In the genomic region with DNA sequence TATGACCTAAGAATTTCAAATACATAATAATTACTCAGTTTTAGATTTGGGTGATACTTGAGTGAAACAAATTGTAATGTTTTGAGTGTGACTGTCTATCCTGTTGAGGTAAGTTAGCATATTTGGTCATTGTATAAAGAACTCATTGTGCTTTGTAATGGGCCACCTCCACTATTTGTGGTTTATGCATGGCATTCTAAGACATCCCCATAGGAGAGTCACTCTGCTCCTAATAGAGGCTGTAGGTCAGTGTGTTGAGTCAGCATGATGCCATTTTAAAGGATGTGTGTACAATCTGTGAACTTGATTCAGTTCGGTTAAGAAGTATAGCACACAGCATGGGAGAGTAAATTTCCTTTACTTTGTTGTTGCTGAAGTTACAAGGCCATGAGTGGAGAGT, we compare ENCODE assay signal across 28 cellular contexts.
DNase-seq lines count a peak whose midpoint lies in the region; ATAC-seq, FAIRE-seq and TF ChIP-seq lines count a peak whose summit lies in the region.
"Had no signal": no experiment of that assay in that cellular context is flagged by ENCODE, and none has a peak within 500 bp of the region (broad histone marks: within the 10 kb centered on the region; RNA-seq: fewer than 3 reads in every experiment).

No MANE protein-coding gene starts in this region.

- 74% methylated on average over 1 of the region's 1 CpG for WGBS in smooth muscle cell (ENCODE audit: low lambda C conversion rate)

- H3K4me2 ChIP-seq in astrocyte (ENCODE audit: low read length) (peak overlapping the region; percentile 6), smooth muscle cell (no peak overlapping the region)
- H3K4me2 ChIP-seq: A549; BLaER1 treated with 17β-estradiol and CSF1 and Interleukin-3, amounts not matched to agents 10 nM and 100 nM; KMS-11 had no signal

- H3K4me1 ChIP-seq in astrocyte (ENCODE audit: insufficient read depth, low read length) (no peaks in the 10 kb centered on the region), smooth muscle cell (ENCODE audit: low read depth) (no peaks in the 10 kb centered on the region), Peyer's patch (no peaks in the 10 kb centered on the region)
- H3K4me1 ChIP-seq: A549; BLaER1 treated with 17β-estradiol and CSF1 and Interleukin-3, amounts not matched to agents 10 nM and 100 nM had no signal

- no peaks in the 10 kb centered on the region for H3K36me3 ChIP-seq in astrocyte (ENCODE audit: insufficient read depth, low read length)
- no peaks in the 10 kb centered on the region for H3K36me3 ChIP-seq in smooth muscle cell (ENCODE audit: low read depth)
- no peaks in the 10 kb centered on the region for H3K36me3 ChIP-seq in Peyer's patch
- H3K36me3 ChIP-seq: BLaER1 treated with 17β-estradiol and CSF1 and Interleukin-3, amounts not matched to agents 10 nM and 100 nM had no signal

- H3F3A ChIP-seq in smooth muscle cell (ENCODE audit: low read depth), result no peaks in the 10 kb centered on the region

- H3K27me3 ChIP-seq in astrocyte (ENCODE audit: insufficient read depth, low read length), result no peaks in the 10 kb centered on the region
- H3K27me3 ChIP-seq in smooth muscle cell (ENCODE audit: low read depth), result no peaks in the 10 kb centered on the region
- H3K27me3 ChIP-seq in Peyer's patch, result no peaks in the 10 kb centered on the region
- H3K27me3 ChIP-seq: BLaER1 treated with 17β-estradiol and CSF1 and Interleukin-3, amounts not matched to agents 10 nM and 100 nM had no signal

- no peak for TF ChIP-seq CTCF in astrocyte (IDR thresholded peaks at IDR 0.05; ENCODE audit: insufficient read depth, low read depth, low read length)
- no peak for TF ChIP-seq CTCF in fibroblast of pulmonary artery (IDR thresholded peaks at IDR 0.05; ENCODE audit: low read length, missing control alignments)
- TF ChIP-seq CTCF in smooth muscle cell (IDR thresholded peaks at IDR 0.05; ENCODE audit: borderline replicate concordance, insufficient read depth, poor library complexity, severe bottlenecking), result no peak
- no peak for TF ChIP-seq CTCF in Peyer's patch (IDR thresholded peaks at IDR 0.05)

- H3K27me3 Mint-ChIP-seq in astrocyte (ENCODE audit: low read depth, unreplicated experiment), result no peaks in the 10 kb centered on the region
- H3K27me3 Mint-ChIP-seq: CD4-positive, alpha-beta T cell; IgD-negative memory B cell had no signal

- H3K36me3 Mint-ChIP-seq in astrocyte (ENCODE audit: low read depth, unreplicated experiment), result no peaks in the 10 kb centered on the region
- H3K36me3 Mint-ChIP-seq: IgD-negative memory B cell had no signal

- H3K27ac ChIP-seq in astrocyte (ENCODE audit: low read depth, low read length) (no peak overlapping the region), smooth muscle cell (ENCODE audit: low read depth) (peak overlapping the region; percentile 51), Peyer's patch (no peak overlapping the region)
- H3K27ac ChIP-seq: A549; BLaER1 treated with 17β-estradiol and CSF1 and Interleukin-3, amounts not matched to agents 10 nM and 100 nM; KMS-11; SK-N-MC had no signal

- no peaks in the 10 kb centered on the region for H3K9me3 ChIP-seq in astrocyte (ENCODE audit: insufficient read depth, low read depth, low read length)
- no peaks in the 10 kb centered on the region for H3K9me3 ChIP-seq in smooth muscle cell (replicated peaks; ENCODE audit: low read depth)
- peaks cover 0 to 5% (median 0%) of the 10 kb centered on the region in 4 donors for H3K9me3 ChIP-seq in Peyer's patch
- H3K9me3 ChIP-seq: A549 had no signal

- H3K27ac Mint-ChIP-seq in astrocyte (ENCODE audit: unreplicated experiment), result peak overlapping the region; percentile 37
- H3K27ac Mint-ChIP-seq: CD4-positive, alpha-beta T cell; IgD-negative memory B cell had no signal

- FAIRE-seq in astrocyte (lab: Jason Lieb, UNC), result no peak
- FAIRE-seq: A549, G401.6 had no signal

- H3K79me2 ChIP-seq in astrocyte (ENCODE audit: insufficient read depth, low read length) (no peaks in the 10 kb centered on the region), smooth muscle cell (ENCODE audit: low read depth) (no peaks in the 10 kb centered on the region)

- H3K4me3 ChIP-seq in astrocyte (ENCODE audit: insufficient read depth, low read depth, low read length) (no peak overlapping the region), fibroblast of pulmonary artery (replicated peaks; ENCODE audit: low read depth, low read length) (no peak overlapping the region), smooth muscle cell (no peak overlapping the region), Peyer's patch (no peak overlapping the region)
- H3K4me3 ChIP-seq: A549; BLaER1 treated with 17β-estradiol and CSF1 and Interleukin-3, amounts not matched to agents 10 nM and 100 nM; SK-N-MC had no signal

- H3K9me3 Mint-ChIP-seq in astrocyte (ENCODE audit: unreplicated experiment), result peaks cover 6% of the 10 kb centered on the region

- H4K20me1 ChIP-seq in astrocyte (ENCODE audit: insufficient read depth, low read length) (no peaks in the 10 kb centered on the region), smooth muscle cell (ENCODE audit: low read depth) (no peaks in the 10 kb centered on the region)
- H4K20me1 ChIP-seq: BLaER1 treated with 17β-estradiol and CSF1 and Interleukin-3, amounts not matched to agents 10 nM and 100 nM had no signal

- H2AFZ ChIP-seq in astrocyte (ENCODE audit: low read depth, low read length), result no peak overlapping the region
- peak overlapping the region; percentile 29 for H2AFZ ChIP-seq in smooth muscle cell (ENCODE audit: low read depth)

- H3K4me1 Mint-ChIP-seq in astrocyte (ENCODE audit: low read depth, unreplicated experiment), result peaks cover 16% of the 10 kb centered on the region
- H3K4me1 Mint-ChIP-seq: IgD-negative memory B cell had no signal

- no peak overlapping the region for H3K4me3 Mint-ChIP-seq in astrocyte (ENCODE audit: unreplicated experiment)
- H3K4me3 Mint-ChIP-seq: CD4-positive, alpha-beta T cell; IgD-negative memory B cell had no signal

- no peak for TF ChIP-seq POLR2A in Peyer's patch (IDR thresholded peaks at IDR 0.05)

- H3K9ac ChIP-seq in astrocyte (ENCODE audit: low read length) (no peak overlapping the region), smooth muscle cell (ENCODE audit: low read depth) (no peak overlapping the region)
- H3K9ac ChIP-seq: BLaER1 treated with 17β-estradiol and CSF1 and Interleukin-3, amounts not matched to agents 10 nM and 100 nM; KMS-11 had no signal

- ATAC-seq in GM21737 (IDR thresholded peaks at IDR 0.05; ENCODE audit: unreplicated experiment), result no peak
- no peak for ATAC-seq in GM19452 (IDR thresholded peaks at IDR 0.05; ENCODE audit: unreplicated experiment)
- ATAC-seq: A549, Panc1 had no signal

- DNase-seq in HT1080 (ENCODE audit: low read depth) (peak; percentile 86), astrocyte (ENCODE audit: low read depth) (peak; percentile 18), fibroblast of pulmonary artery (ENCODE audit: low read depth) (peak; percentile 6), smooth muscle cell (lab: John Stamatoyannopoulos, UW; ENCODE audit: unreplicated experiment) (no peak), Peyer's patch (no peak)
- DNase-seq: AML-193; CD4-positive, alpha-beta T cell; COR-L47; DMS53; H7; NCI-H1092; NCI-H1417 treated with DMSO at 0.1 percent for 48 hours; NCI-H187; NCI-H2081 treated with DMSO at 0.1 percent for 48 hours; NCI-H2171; NCI-H226; NCI-H510A; NCI-H69; SIG-M5 had no signal

Comparison
In these comparisons a context has a peak if more than half of its experiments do, and no peak if none do; other contexts are left out.
1. DNase-seq: peak in HT1080 (single experiment), astrocyte (single experiment) and fibroblast of pulmonary artery (single experiment); none in smooth muscle cell (single experiment) and Peyer's patch (0 of 3).